2 cellular contexts compared by ENCODE assay signal in the genomic region with DNA sequence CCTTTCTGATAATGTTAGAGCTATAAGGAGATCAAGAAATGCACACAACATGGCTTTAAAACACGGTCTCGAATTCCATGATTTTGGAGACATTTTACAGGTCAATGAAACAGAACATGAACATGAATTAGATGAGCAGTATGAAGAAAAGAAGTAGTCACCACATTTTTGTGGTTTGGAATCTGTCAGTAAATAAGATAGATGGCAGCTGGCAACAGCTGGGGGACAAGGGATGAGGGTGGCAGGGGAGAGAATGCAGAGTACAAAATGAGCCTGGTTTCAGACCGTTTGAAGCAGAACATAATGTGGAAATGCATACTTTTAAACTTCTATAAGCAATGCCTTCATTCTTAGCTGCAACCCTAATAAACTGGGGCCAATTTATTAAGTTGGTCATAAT.
TF ChIP-seq lines count a peak whose summit lies in the region.

No MANE protein-coding gene starts in this region.

TF ChIP-seq in Ishikawa, 13 proteins besides CTCF, POLR2A, EP300 and RAD21:
- no peak for TF ChIP-seq CREB1 (IDR thresholded peaks at IDR 0.05; ENCODE audit: low read depth)
- TF ChIP-seq NFIC (IDR thresholded peaks at IDR 0.05) = peak; percentile 40
- 0 out of 2 replicates have a peak, but pooled peaks have one; percentile 31 for TF ChIP-seq TEAD4 (IDR thresholded peaks at IDR 0.05)

TF ChIP-seq in GM12878, 131 proteins besides CTCF, POLR2A, EP300 and RAD21:
- TF ChIP-seq TCF12 (IDR thresholded peaks at IDR 0.05; ENCODE audit: low read depth, low read length) (peak; percentile 74), YY1 (IDR thresholded peaks at IDR 0.05; ENCODE audit: low read depth, low read length) (no peak), LARP7 (IDR thresholded peaks at IDR 0.05) (no peak), IRF3 (IDR thresholded peaks at IDR 0.05) (no peak), CBX3 (IDR thresholded peaks at IDR 0.05; ENCODE audit: borderline replicate concordance, low read depth) (no peak), MLLT1 (IDR thresholded peaks at IDR 0.05) (no peak), RUNX3 (IDR thresholded peaks at IDR 0.05; ENCODE audit: low read length) (peak; percentile 30; the same call in 1 of the 2 replicates), ZZZ3 (IDR thresholded peaks at IDR 0.05; ENCODE audit: control insufficient read depth, insufficient read length, low read depth) (no peak), TCF3 (IDR thresholded peaks at IDR 0.05; ENCODE audit: borderline replicate concordance, insufficient read depth, low read depth, low read length) (peak; percentile 56; the same call in 1 of the 2 replicates), JUND (IDR thresholded peaks at IDR 0.05; ENCODE audit: low read depth, low read length) (no peak), ZBTB40 (IDR thresholded peaks at IDR 0.05; ENCODE audit: borderline replicate concordance) (no peak), TARDBP (IDR thresholded peaks at IDR 0.05; ENCODE audit: borderline replicate concordance) (no peak), SP1 (IDR thresholded peaks at IDR 0.05; ENCODE audit: low read depth, low read length) (no peak), BHLHE40 (IDR thresholded peaks at IDR 0.05; ENCODE audit: borderline replicate concordance in 1 of 2, low read depth in 2 of 2, low read length in 1 of 2) (no peak), HDAC2 (IDR thresholded peaks at IDR 0.05) (no peak), ZNF384 (IDR thresholded peaks at IDR 0.05; ENCODE audit: borderline replicate concordance, low read depth, low read length) (no peak)
- TF ChIP-seq, protein P1, sequence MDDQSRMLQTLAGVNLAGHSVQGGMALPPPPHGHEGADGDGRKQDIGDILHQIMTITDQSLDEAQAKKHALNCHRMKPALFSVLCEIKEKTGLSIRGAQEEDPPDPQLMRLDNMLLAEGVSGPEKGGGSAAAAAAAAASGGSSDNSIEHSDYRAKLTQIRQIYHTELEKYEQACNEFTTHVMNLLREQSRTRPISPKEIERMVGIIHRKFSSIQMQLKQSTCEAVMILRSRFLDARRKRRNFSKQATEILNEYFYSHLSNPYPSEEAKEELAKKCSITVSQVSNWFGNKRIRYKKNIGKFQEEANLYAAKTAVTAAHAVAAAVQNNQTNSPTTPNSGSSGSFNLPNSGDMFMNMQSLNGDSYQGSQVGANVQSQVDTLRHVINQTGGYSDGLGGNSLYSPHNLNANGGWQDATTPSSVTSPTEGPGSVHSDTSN (IDR thresholded peaks at IDR 0.05; ENCODE audit: insufficient replicate concordance, low read depth, low read length) = peak; percentile 74
- TF ChIP-seq, protein P2, sequence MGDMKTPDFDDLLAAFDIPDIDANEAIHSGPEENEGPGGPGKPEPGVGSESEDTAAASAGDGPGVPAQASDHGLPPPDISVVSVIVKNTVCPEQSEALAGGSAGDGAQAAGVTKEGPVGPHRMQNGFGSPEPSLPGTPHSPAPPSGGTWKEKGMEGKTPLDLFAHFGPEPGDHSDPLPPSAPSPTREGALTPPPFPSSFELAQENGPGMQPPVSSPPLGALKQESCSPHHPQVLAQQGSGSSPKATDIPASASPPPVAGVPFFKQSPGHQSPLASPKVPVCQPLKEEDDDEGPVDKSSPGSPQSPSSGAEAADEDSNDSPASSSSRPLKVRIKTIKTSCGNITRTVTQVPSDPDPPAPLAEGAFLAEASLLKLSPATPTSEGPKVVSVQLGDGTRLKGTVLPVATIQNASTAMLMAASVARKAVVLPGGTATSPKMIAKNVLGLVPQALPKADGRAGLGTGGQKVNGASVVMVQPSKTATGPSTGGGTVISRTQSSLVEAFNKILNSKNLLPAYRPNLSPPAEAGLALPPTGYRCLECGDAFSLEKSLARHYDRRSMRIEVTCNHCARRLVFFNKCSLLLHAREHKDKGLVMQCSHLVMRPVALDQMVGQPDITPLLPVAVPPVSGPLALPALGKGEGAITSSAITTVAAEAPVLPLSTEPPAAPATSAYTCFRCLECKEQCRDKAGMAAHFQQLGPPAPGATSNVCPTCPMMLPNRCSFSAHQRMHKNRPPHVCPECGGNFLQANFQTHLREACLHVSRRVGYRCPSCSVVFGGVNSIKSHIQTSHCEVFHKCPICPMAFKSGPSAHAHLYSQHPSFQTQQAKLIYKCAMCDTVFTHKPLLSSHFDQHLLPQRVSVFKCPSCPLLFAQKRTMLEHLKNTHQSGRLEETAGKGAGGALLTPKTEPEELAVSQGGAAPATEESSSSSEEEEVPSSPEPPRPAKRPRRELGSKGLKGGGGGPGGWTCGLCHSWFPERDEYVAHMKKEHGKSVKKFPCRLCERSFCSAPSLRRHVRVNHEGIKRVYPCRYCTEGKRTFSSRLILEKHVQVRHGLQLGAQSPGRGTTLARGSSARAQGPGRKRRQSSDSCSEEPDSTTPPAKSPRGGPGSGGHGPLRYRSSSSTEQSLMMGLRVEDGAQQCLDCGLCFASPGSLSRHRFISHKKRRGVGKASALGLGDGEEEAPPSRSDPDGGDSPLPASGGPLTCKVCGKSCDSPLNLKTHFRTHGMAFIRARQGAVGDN (IDR thresholded peaks at IDR 0.05) = no peak
- TF ChIP-seq, protein P3, sequence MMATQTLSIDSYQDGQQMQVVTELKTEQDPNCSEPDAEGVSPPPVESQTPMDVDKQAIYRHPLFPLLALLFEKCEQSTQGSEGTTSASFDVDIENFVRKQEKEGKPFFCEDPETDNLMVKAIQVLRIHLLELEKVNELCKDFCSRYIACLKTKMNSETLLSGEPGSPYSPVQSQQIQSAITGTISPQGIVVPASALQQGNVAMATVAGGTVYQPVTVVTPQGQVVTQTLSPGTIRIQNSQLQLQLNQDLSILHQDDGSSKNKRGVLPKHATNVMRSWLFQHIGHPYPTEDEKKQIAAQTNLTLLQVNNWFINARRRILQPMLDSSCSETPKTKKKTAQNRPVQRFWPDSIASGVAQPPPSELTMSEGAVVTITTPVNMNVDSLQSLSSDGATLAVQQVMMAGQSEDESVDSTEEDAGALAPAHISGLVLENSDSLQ (IDR thresholded peaks at IDR 0.05) = peak; percentile 80; the same call in 1 of the 2 replicates
